ENCODE assay signal across 8 cellular contexts in the genomic region with DNA sequence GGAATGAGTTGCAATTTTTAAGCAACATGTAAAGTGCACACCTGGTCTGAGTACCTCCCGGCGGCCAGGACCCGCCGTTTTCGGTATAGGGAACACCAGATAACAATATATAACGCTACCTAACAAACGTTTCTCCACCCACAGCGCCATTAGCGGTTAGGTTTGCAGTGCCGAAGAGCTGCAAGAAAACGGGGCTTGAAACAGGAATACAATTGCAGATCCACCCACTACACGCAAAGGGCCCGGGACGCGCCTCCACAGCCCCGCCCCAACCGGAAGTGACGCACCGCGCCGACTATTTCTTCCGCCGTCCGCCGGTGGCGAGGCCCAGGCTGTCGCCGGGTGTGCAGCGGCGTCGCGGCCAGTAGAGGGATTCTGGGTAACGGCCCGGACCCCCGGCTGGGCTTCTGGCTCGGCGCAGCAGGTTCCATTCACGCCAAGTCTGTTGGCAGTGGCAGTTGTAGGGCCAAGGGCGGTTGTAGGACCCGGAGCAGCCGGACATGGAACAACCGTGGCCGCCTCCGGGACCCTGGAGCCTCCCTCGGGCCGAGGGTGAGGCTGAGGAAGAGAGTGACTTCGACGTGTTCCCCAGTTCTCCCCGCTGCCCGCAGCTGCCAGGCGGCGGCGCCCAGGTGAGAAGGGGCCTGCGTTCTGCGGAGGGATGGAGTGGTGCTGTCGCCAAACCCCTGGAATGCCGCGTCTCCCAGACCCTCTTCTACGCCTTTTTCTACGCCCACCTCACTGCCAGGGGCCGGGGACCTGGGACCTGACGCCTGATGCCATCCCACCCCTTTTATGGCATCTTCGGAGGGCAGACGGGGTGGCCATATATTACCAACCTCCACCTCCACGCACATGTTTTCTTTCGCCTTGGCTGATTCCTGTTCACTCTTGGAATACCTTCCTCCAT. TPM values are rescaled to one million over a fixed set of nuclear protein-coding genes. Genes with fewer than 3 reads are reported as not detected.
DNase-seq lines count a peak whose midpoint lies in the region; ATAC-seq, FAIRE-seq and TF ChIP-seq lines count a peak whose summit lies in the region.

Gene CDC37L1, plus strand, starts transcription at position 302 of the 910 bp plus-strand sequence. Its CDS starts 199 bp downstream, at position 501.

- H3K9me3 Mint-ChIP-seq in Caco-2 (ENCODE audit: unreplicated experiment) (no peaks in the 10 kb centered on the region), endodermal cell (no peaks in the 10 kb centered on the region)

- H3K27ac Mint-ChIP-seq in Caco-2 (ENCODE audit: unreplicated experiment) = no peak within 1 kb of the TSS
- no peak within 1 kb of the TSS for H3K27ac Mint-ChIP-seq in endodermal cell

- CTCF ChIA-PET in Caco-2 (lab: Charles Lee) = interaction anchor here (0.7 to 0.8 kb wide), 2 partner anchors 17 to 579 kb away, joined by 3 to 7 read pairs; partner anchors contain the start of gene PLPP6

- H3K4me1 ChIP-seq in Caco-2 (peaks cover 12% of the 10 kb centered on the region), endodermal cell (ENCODE audit: control insufficient read depth, insufficient read depth, low read length) (peaks cover 3% of the 10 kb centered on the region)

- WGBS in endodermal cell (ENCODE audit: insufficient coverage in 1 of 2, insufficient read length in 1 of 2), 2 experiments = 0 to 2% methylated on average over 18 to 66 of the region's 66 CpGs

- BruUV-seq in Caco-2 (replicated peaks; lab: Mats Ljungman, UMichigan) = no TSS peak

- ATAC-seq in GM21360 (IDR thresholded peaks at IDR 0.05; ENCODE audit: unreplicated experiment) = peak; percentile 96

- H3K27me3 ChIP-seq in Caco-2 (replicated peaks; ENCODE audit: control insufficient read depth, insufficient read depth, low read length) (no peaks in the 10 kb centered on the region), endodermal cell (ENCODE audit: control insufficient read depth, insufficient read depth, low read length, poor library complexity, severe bottlenecking) (no peaks in the 10 kb centered on the region)

- H3K4me3 Mint-ChIP-seq in Caco-2 (ENCODE audit: unreplicated experiment) (no peak within 1 kb of the TSS), endodermal cell (no peak within 1 kb of the TSS)

- peak; percentile 89 for FAIRE-seq in HTR-8/SVneo (lab: Jason Lieb, UNC)

- H3K4me3 ChIP-seq in Caco-2 (ENCODE audit: low read depth, low read length) (peak within 1 kb of the TSS; percentile 89), endodermal cell (ENCODE audit: low read length) (peak within 1 kb of the TSS; percentile 92)

- TF ChIP-seq CTCF in Caco-2 (IDR thresholded peaks at IDR 0.05; ENCODE audit: insufficient read depth in 1 of 2, low read depth in 1 of 2, low read length in 1 of 2, severe bottlenecking in 1 of 2, unreplicated experiment in 1 of 2) (peak; percentile 47 to 51), endodermal cell (conservative IDR thresholded peaks at IDR 0.05) (peak; percentile 85)

- peak within 1 kb of the TSS; percentile 81 for H3K27ac ChIP-seq in endodermal cell (ENCODE audit: low read depth, low read length)

- POLR2A ChIA-PET in Caco-2 (lab: Charles Lee) = interaction anchor here (1.0 kb wide), 1 partner anchor 13 kb away, joined by 5 read pairs; the partner anchor contains the start of gene SPATA6L

- peak within 1 kb of the TSS; percentile 88 for H3K9ac ChIP-seq in endodermal cell (ENCODE audit: extremely low read depth, low read length, poor library complexity, severe bottlenecking)

- no peaks in the 10 kb centered on the region for H3K36me3 Mint-ChIP-seq in Caco-2 (ENCODE audit: insufficient read depth, unreplicated experiment)
- H3K36me3 Mint-ChIP-seq in endodermal cell (ENCODE audit: low read depth) = no peaks in the 10 kb centered on the region

- H3K9me3 ChIP-seq in Caco-2 = no peaks in the 10 kb centered on the region
- H3K9me3 ChIP-seq in endodermal cell (ENCODE audit: control insufficient read depth, low read length) = no peaks in the 10 kb centered on the region

- H3K36me3 ChIP-seq in Caco-2 (ENCODE audit: control insufficient read depth, insufficient read depth, low read length) (no peaks in the 10 kb centered on the region), endodermal cell (ENCODE audit: control insufficient read depth, insufficient read depth, low read length) (no peaks in the 10 kb centered on the region)

- H3K4me1 Mint-ChIP-seq in Caco-2 (ENCODE audit: low read depth, unreplicated experiment) (no peaks in the 10 kb centered on the region), endodermal cell (peaks cover 10% of the 10 kb centered on the region)

- intact Hi-C loops in Caco-2 (cut with micrococcal nuclease; ENCODE audit: unreplicated experiment) = loop anchor here (1.0 to 2.0 kb wide), 4 partner anchors 17 to 188 kb away; partner anchors contain the start of genes AK3 and PLPP6

- H3K27me3 Mint-ChIP-seq in Caco-2 (ENCODE audit: insufficient read depth, unreplicated experiment) = no peaks in the 10 kb centered on the region
- H3K27me3 Mint-ChIP-seq in endodermal cell (ENCODE audit: insufficient read depth) = no peaks in the 10 kb centered on the region

- DNase-seq in Caco-2 = peak; percentile 95 to 96
- peak; percentile 90 for DNase-seq in HTR-8/SVneo (ENCODE audit: insufficient read length, low spot score)
- DNase-seq in NOMO-1 treated with DMSO at 0.1 percent for 48 hours (lab: John Stamatoyannopoulos, UW; ENCODE audit: unreplicated experiment) = peak; percentile 81
- DNase-seq in activated CD8-positive, alpha-beta memory T cell treated with anti-CD3 and anti-CD28 coated beads for 48 hours (ENCODE audit: low read depth in 2 of 3, low spot score in 2 of 3) = peak; percentile 97 to 98 (median 98)
- peak; percentile 99 for DNase-seq in endodermal cell
- DNase-seq in mesenteric fat pad (ENCODE audit: low spot score) = peak; percentile 100
- DNase-seq in stimulated activated CD8-positive, alpha-beta memory T cell treated with anti-CD3 and anti-CD28 coated beads, Interleukin-15, amount 100 ng/mL, for 24 hours (ENCODE audit: low read depth) = peak; percentile 100

RNA-seq across cellular contexts. Expression of gene CDC37L1, which starts in this region (rescaled TPM):
- total RNA-seq in Caco-2 (2022) (8.7 and 9.3 TPM in 2 replicates), endodermal cell (10 to 100 TPM; 18.4 to 22.2 TPM), mesenteric fat pad (40.3 TPM)
- 10.1 TPM for polyA plus RNA-seq in endodermal cell (2013, experiment 1 of 2)
- 10.5 TPM for polyA plus RNA-seq in endodermal cell (2013, experiment 2 of 2)

Comparison
In these comparisons a context has a peak if more than half of its experiments do, and no peak if none do; other contexts are left out.
1. Peak in every context shown above with its lines: DNase-seq, ATAC-seq, H3K4me3 ChIP-seq and H3K27ac ChIP-seq.